In the genomic region with DNA sequence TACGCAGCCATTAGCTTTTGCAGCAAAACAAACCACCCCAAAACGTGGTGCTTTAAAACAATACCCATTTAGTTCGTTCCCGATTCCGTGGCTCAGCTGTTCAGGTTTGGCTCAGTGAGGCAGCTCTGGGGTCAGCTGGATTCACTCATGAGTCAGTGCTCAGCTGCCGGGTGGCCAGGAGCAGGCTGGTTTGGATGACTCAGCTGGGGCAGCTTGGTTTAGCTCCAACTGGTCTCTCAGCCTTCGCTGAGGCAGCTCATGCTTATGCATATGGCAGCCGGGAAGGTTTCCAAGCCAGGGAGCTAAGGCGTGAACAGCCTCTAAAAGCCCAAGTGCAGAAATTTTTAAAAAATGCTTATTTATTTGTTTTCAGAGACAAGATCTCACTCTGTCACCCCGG, we compare ENCODE assay signal across 11 cellular contexts. TPM values are rescaled to one million over a fixed set of nuclear protein-coding genes. Genes with fewer than 3 reads are reported as not detected.
DNase-seq lines count a peak whose midpoint lies in the region; ATAC-seq and TF ChIP-seq lines count a peak whose summit lies in the region.
"Had no signal": no experiment of that assay in that cellular context is flagged by ENCODE, and none has a peak within 500 bp of the region (broad histone marks: within the 10 kb centered on the region; RNA-seq: fewer than 3 reads in every experiment).

No MANE protein-coding gene starts in this region.

- intact Hi-C loops in posterior vena cava (cut with DNase I) = no loop called here
- intact Hi-C loops in activated CD8-positive, alpha-beta T cell treated with anti-CD3 and anti-CD28 coated beads for 36 hours (cut with micrococcal nuclease) = no loop called here

- no peak overlapping the region for H3K27ac Mint-ChIP-seq in activated CD8-positive, alpha-beta T cell treated with anti-CD3 and anti-CD28 coated beads for 36 hours
- H3K27ac Mint-ChIP-seq: mesothelial cell of epicardium had no signal

- peak overlapping the region; percentile 92 for H3K27ac ChIP-seq in C4-2B

- DNase-seq in glomerular visceral epithelial cell (ENCODE audit: extremely low spot score) = peak; percentile 93
- DNase-seq in posterior vena cava (ENCODE audit: low spot score) = peak; percentile 95
- DNase-seq in NOMO-1 treated with dmso at 0.1 percent for 144 hours (lab: John Stamatoyannopoulos, UW; ENCODE audit: unreplicated experiment) = no peak
- no peak for DNase-seq in activated CD8-positive, alpha-beta T cell treated with anti-CD3 and anti-CD28 coated beads for 36 hours
- no peak for DNase-seq in DMS79 treated with DMSO at 0.1 percent for 48 hours (lab: John Stamatoyannopoulos, UW)
- DNase-seq: GDM1, NCI-H510A had no signal

- H3K9me3 Mint-ChIP-seq in activated CD8-positive, alpha-beta T cell treated with anti-CD3 and anti-CD28 coated beads for 36 hours = no peaks in the 10 kb centered on the region

- no peaks in the 10 kb centered on the region for H3K4me1 Mint-ChIP-seq in activated CD8-positive, alpha-beta T cell treated with anti-CD3 and anti-CD28 coated beads for 36 hours (ENCODE audit: low read depth)

- no peaks in the 10 kb centered on the region for H3K36me3 Mint-ChIP-seq in activated CD8-positive, alpha-beta T cell treated with anti-CD3 and anti-CD28 coated beads for 36 hours (ENCODE audit: low read depth)
- H3K36me3 Mint-ChIP-seq: mesothelial cell of epicardium had no signal

- TF ChIP-seq CTCF in C4-2B (conservative IDR thresholded peaks at IDR 0.05) = no peak
- TF ChIP-seq CTCF in activated CD8-positive, alpha-beta T cell treated with anti-CD3 and anti-CD28 coated beads for 36 hours (IDR thresholded peaks at IDR 0.05) = no peak

- no peaks in the 10 kb centered on the region for H3K27me3 Mint-ChIP-seq in activated CD8-positive, alpha-beta T cell treated with anti-CD3 and anti-CD28 coated beads for 36 hours

- CTCF ChIA-PET in activated CD8-positive, alpha-beta T cell treated with anti-CD3 and anti-CD28 coated beads for 36 hours (lab: Charles Lee) = no interaction called here

- POLR2A ChIA-PET in activated CD8-positive, alpha-beta T cell treated with anti-CD3 and anti-CD28 coated beads for 36 hours (lab: Charles Lee) = no interaction called here

- ATAC-seq in SK-N-SH treated with all-trans-retinoic acid at 6 μM for 48 hours (peak; percentile 95), GM21786 (IDR thresholded peaks at IDR 0.05; ENCODE audit: unreplicated experiment) (no peak)
- no peak for ATAC-seq in activated CD8-positive, alpha-beta T cell treated with anti-CD3 and anti-CD28 coated beads for 36 hours

- no peak overlapping the region for H3K4me3 Mint-ChIP-seq in activated CD8-positive, alpha-beta T cell treated with anti-CD3 and anti-CD28 coated beads for 36 hours
- H3K4me3 Mint-ChIP-seq: mesothelial cell of epicardium had no signal

TF ChIP-seq in SK-N-SH treated with all-trans-retinoic acid at 6 μM for 48 hours, 23 proteins besides CTCF, POLR2A, EP300 and RAD21:
- no peak for TF ChIP-seq ISL1 (CRISPR knock-in tag; IDR thresholded peaks at IDR 0.05)
- TF ChIP-seq TCF4 (CRISPR knock-in tag; IDR thresholded peaks at IDR 0.05; ENCODE audit: borderline replicate concordance) = no peak
- TF ChIP-seq ZC3H10 (CRISPR knock-in tag; IDR thresholded peaks at IDR 0.05) = peak; percentile 43; the same call in 1 of the 2 replicates

RNA-seq across cellular contexts. Expression of gene CD99, which starts 13.3 kb away (rescaled TPM):
- total RNA-seq in posterior vena cava = 100 to 1,000 TPM; 298 to 369 TPM
- 100 to 1,000 TPM; 121 to 123 TPM for total RNA-seq in activated CD8-positive, alpha-beta T cell treated with anti-CD3 and anti-CD28 coated beads for 36 hours

Comparison
In these comparisons a context has a peak if more than half of its experiments do, and no peak if none do; other contexts are left out.
1. DNase-seq: peak in glomerular visceral epithelial cell (single experiment) and posterior vena cava (single experiment); none in NOMO-1 treated with dmso at 0.1 percent for 144 hours (single experiment), activated CD8-positive, alpha-beta T cell treated with anti-CD3 and anti-CD28 coated beads for 36 hours (single experiment) and DMS79 treated with DMSO at 0.1 percent for 48 hours (single experiment).